Comparison of ENCODE assay signal across 8 cellular contexts in genomic region chr11:47269829-47270305, GRCh38. TPM values are rescaled to one million over a fixed set of nuclear protein-coding genes. Genes with fewer than 3 reads are reported as not detected.
DNase-seq lines count a peak whose midpoint lies in the region; ATAC-seq and TF ChIP-seq lines count a peak whose summit lies in the region.

MADD (plus strand) TSS chr11:47270133.

- H3K27me3 ChIP-seq in right lobe of liver: no peaks in the 10 kb centered on the region

- peak within 1 kb of the TSS; percentile 66 to 79 (median 77) for H3K4me3 ChIP-seq in right lobe of liver

- peak; percentile 76 for TF ChIP-seq POLR2A in right lobe of liver (IDR thresholded peaks at IDR 0.05)

- WGBS in right lobe of liver (ENCODE audit: insufficient coverage, low coverage, low lambda C conversion rate, missing lambda C conversion rate): no CpG with 5 or more reads among the region's 57 CpGs

- H3K36me3 Mint-ChIP-seq in dendritic cell treated with granulocyte-macrophage colony-stimulating factor and Interleukin-4, amounts not matched to agents 40 ng/mL and 50 ng/mL, for 4 days (ENCODE audit: low read depth): peaks cover 42% of the 10 kb centered on the region

- ATAC-seq in GM19025 (IDR thresholded peaks at IDR 0.05; ENCODE audit: low read depth, unreplicated experiment) (peak; percentile 77), HG03196 (IDR thresholded peaks at IDR 0.05; ENCODE audit: unreplicated experiment) (peak; percentile 65), right lobe of liver (peak; percentile 84 to 94 (median 88))

- H3K9me3 Mint-ChIP-seq in dendritic cell treated with granulocyte-macrophage colony-stimulating factor and Interleukin-4, amounts not matched to agents 40 ng/mL and 50 ng/mL, for 4 days: no peaks in the 10 kb centered on the region

- intact Hi-C loops in dendritic cell treated with granulocyte-macrophage colony-stimulating factor and Interleukin-4, amounts not matched to agents 40 ng/mL and 50 ng/mL, for 4 days (cut with micrococcal nuclease): loop anchor here (1.0 to 5.0 kb wide), 4 partner anchors 25 to 93 kb away; partner anchors contain the start of gene DDB2
- intact Hi-C loops in right lobe of liver (cut with DNase I): loop anchor here (10.0 kb wide), 2 partner anchors 75 to 85 kb away; partner anchors contain the start of gene MYBPC3 (in 1 of the 2)

- H3K4me1 ChIP-seq in right lobe of liver: peaks cover 0 to 17% (median 7%) of the 10 kb centered on the region in 4 donors

- peak; percentile 98 for DNase-seq in AG20443 (ENCODE audit: low spot score)
- DNase-seq in NCI-H524 (lab: John Stamatoyannopoulos, UW): peak; percentile 78 to 88
- peak; percentile 94 for DNase-seq in activated CD4-positive, alpha-beta T cell treated with anti-CD3 and anti-CD28 coated beads for 48 hours
- peak; percentile 91 to 92 (median 92) for DNase-seq in right lobe of liver
- DNase-seq in stimulated activated CD4-positive, alpha-beta T cell treated with anti-CD3 and anti-CD28 coated beads, Interleukin-4, amount 100 ng/mL, for 4 hours: peak; percentile 92

- no peaks in the 10 kb centered on the region for H3K9me3 ChIP-seq in right lobe of liver

- peak within 1 kb of the TSS; percentile 93 for H3K4me3 Mint-ChIP-seq in dendritic cell treated with granulocyte-macrophage colony-stimulating factor and Interleukin-4, amounts not matched to agents 40 ng/mL and 50 ng/mL, for 4 days

- TF ChIP-seq CTCF in right lobe of liver (IDR thresholded peaks at IDR 0.05): peak in 1 of 4 donors; percentile 6

- peaks cover 0 to 30% (median 4%) of the 10 kb centered on the region in 4 donors for H3K36me3 ChIP-seq in right lobe of liver

- peak within 1 kb of the TSS; percentile 93 for H3K27ac Mint-ChIP-seq in dendritic cell treated with granulocyte-macrophage colony-stimulating factor and Interleukin-4, amounts not matched to agents 40 ng/mL and 50 ng/mL, for 4 days

- H3K27ac ChIP-seq in right lobe of liver: peak within 1 kb of the TSS; percentile 93 to 96 (median 95)

- H3K4me1 Mint-ChIP-seq in dendritic cell treated with granulocyte-macrophage colony-stimulating factor and Interleukin-4, amounts not matched to agents 40 ng/mL and 50 ng/mL, for 4 days (ENCODE audit: low read depth): peaks cover 48% of the 10 kb centered on the region

- H3K27me3 Mint-ChIP-seq in dendritic cell treated with granulocyte-macrophage colony-stimulating factor and Interleukin-4, amounts not matched to agents 40 ng/mL and 50 ng/mL, for 4 days: no peaks in the 10 kb centered on the region

RNA-seq across cellular contexts. Expression of gene MADD, which starts in this region (rescaled TPM):
- total RNA-seq in right lobe of liver: 10 to 100 TPM; 15.2 to 21.3 (median 16.8) TPM

Comparison
In these comparisons a context has a peak if more than half of its experiments do, and no peak if none do; other contexts are left out.
1. Peak in every context shown above with its lines: DNase-seq, ATAC-seq, H3K4me3 ChIP-seq and H3K27ac ChIP-seq.